1 cellular context compared by ENCODE assay signal in the genomic region with DNA sequence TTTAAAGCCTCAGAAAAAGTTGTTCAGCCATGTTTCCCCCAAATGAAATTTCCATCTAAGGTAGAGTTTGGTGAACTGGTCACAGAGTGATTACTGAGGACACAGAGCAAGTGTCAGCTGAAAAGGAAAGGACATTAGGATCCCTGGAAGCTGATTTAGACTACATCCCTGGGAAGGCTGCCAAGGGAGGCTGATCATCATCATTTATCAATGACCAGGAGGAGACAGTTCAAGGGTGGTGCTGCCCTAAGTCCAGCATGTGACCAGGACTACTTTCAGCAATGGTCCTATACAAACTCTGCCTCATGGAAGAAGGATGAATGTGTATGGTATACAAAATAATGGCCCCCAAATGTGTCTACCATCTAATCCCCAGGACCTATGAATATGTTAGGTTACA.
A peak's percentile ranks its signal among the peaks of the same experiment; 100 is the strongest.
TF ChIP-seq lines count a peak whose summit lies in the region.

No MANE protein-coding gene starts in this region.

TF ChIP-seq in liver, 16 proteins besides CTCF, POLR2A, EP300 and RAD21 (continued from another document):
- TF ChIP-seq, protein P1, sequence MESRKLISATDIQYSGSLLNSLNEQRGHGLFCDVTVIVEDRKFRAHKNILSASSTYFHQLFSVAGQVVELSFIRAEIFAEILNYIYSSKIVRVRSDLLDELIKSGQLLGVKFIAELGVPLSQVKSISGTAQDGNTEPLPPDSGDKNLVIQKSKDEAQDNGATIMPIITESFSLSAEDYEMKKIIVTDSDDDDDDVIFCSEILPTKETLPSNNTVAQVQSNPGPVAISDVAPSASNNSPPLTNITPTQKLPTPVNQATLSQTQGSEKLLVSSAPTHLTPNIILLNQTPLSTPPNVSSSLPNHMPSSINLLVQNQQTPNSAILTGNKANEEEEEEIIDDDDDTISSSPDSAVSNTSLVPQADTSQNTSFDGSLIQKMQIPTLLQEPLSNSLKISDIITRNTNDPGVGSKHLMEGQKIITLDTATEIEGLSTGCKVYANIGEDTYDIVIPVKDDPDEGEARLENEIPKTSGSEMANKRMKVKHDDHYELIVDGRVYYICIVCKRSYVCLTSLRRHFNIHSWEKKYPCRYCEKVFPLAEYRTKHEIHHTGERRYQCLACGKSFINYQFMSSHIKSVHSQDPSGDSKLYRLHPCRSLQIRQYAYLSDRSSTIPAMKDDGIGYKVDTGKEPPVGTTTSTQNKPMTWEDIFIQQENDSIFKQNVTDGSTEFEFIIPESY (IDR thresholded peaks at IDR 0.05), result no peak
- TF ChIP-seq NR2F2 (IDR thresholded peaks at IDR 0.05), result no peak
- TF ChIP-seq YY1 (IDR thresholded peaks at IDR 0.05), result peak; percentile 39
- no peak for TF ChIP-seq HNF4G (IDR thresholded peaks at IDR 0.05)
